In genomic region chr11:58023435-58023931, GRCh38 we compare ENCODE assay signal across 21 cellular contexts. TPM values are rescaled to one million over a fixed set of nuclear protein-coding genes. Genes with fewer than 3 reads are reported as not detected.
DNase-seq lines count a peak whose midpoint lies in the region; ATAC-seq and TF ChIP-seq lines count a peak whose summit lies in the region.
"Had no signal": no experiment of that assay in that cellular context is flagged by ENCODE, and none has a peak within 500 bp of the region (broad histone marks: within the 10 kb centered on the region; RNA-seq: fewer than 3 reads in every experiment).

OR9Q1 (plus strand) TSS chr11:58023881; CDS start chr11:58179445, 155,564 bp downstream.

- no peaks in the 10 kb centered on the region for H3K9me3 ChIP-seq in H9 (ENCODE audit: control insufficient read depth, low read depth, low read length)
- no peaks in the 10 kb centered on the region for H3K9me3 ChIP-seq in right lobe of liver
- no peaks in the 10 kb centered on the region for H3K9me3 ChIP-seq in skeletal muscle satellite cell (replicated peaks; ENCODE audit: low read length)

- ATAC-seq in right lobe of liver (peak in 3 of 4 donors; percentile 18 to 39 (median 24)), HG03442 (IDR thresholded peaks at IDR 0.05; ENCODE audit: unreplicated experiment) (no peak)
- ATAC-seq: natural killer cell treated with Interleukin-12 subunit alpha and Interleukin-12 subunit beta and Interleukin-15 and Interleukin-18, amount 100 ng/mL, for 72 hours had no signal

- H3K27me3 ChIP-seq in H9 (ENCODE audit: insufficient read depth, low read length) (no peaks in the 10 kb centered on the region), right lobe of liver (no peaks in the 10 kb centered on the region), skeletal muscle satellite cell (ENCODE audit: control insufficient read depth, insufficient read depth, low read length) (no peaks in the 10 kb centered on the region)

- H3K4me2 ChIP-seq in H9 (ENCODE audit: insufficient read depth, insufficient read length, low read length) = no peak within 1 kb of the TSS
- H3K4me2 ChIP-seq in skeletal muscle satellite cell (ENCODE audit: low read length) = peak within 1 kb of the TSS; percentile 37

- no peaks in the 10 kb centered on the region for H3K4me1 Mint-ChIP-seq in H9
- peaks cover 8% of the 10 kb centered on the region for H3K4me1 Mint-ChIP-seq in brain
- H3K4me1 Mint-ChIP-seq: activated CD4-positive, alpha-beta memory T cell treated with anti-CD3 and anti-CD28 coated beads, Interleukin-2, amount 10 ng/mL, durations not matched to agents 7 days and 5 days; endodermal cell had no signal

- H3T11ph ChIP-seq in H9 (ENCODE audit: low read length) = no peak within 1 kb of the TSS

- no peak within 1 kb of the TSS for H3K4me3 ChIP-seq in right lobe of liver
- no peak within 1 kb of the TSS for H3K4me3 ChIP-seq in skeletal muscle satellite cell (ENCODE audit: low read length)

- H3K36me3 ChIP-seq in right lobe of liver = no peaks in the 10 kb centered on the region
- H3K36me3 ChIP-seq in skeletal muscle satellite cell (ENCODE audit: insufficient read depth, low read length) = no peaks in the 10 kb centered on the region

- H3K27ac Mint-ChIP-seq in H9 = peak within 1 kb of the TSS in 2 of 3 experiments; percentile 21 to 44; a peak in 3 of 7 replicates
- peak within 1 kb of the TSS in 3 of 5 experiments; percentile 16 to 56 (median 48) for H3K27ac Mint-ChIP-seq in brain
- H3K27ac Mint-ChIP-seq: activated CD4-positive, alpha-beta memory T cell treated with anti-CD3 and anti-CD28 coated beads, Interleukin-2, amount 10 ng/mL, durations not matched to agents 7 days and 5 days; activated naive CD8-positive, alpha-beta T cell; endodermal cell; natural killer cell treated with Interleukin-12 subunit alpha and Interleukin-12 subunit beta and Interleukin-15 and Interleukin-18, amount 100 ng/mL, for 72 hours had no signal

- H3K27me3 Mint-ChIP-seq in H9 (ENCODE audit: low read depth) (no peaks in the 10 kb centered on the region), brain (no peaks in the 10 kb centered on the region)
- H3K27me3 Mint-ChIP-seq: activated CD4-positive, alpha-beta memory T cell treated with anti-CD3 and anti-CD28 coated beads, Interleukin-2, amount 10 ng/mL, durations not matched to agents 7 days and 5 days; activated naive CD8-positive, alpha-beta T cell had no signal

- H3K4ac ChIP-seq in H9 (ENCODE audit: low read depth, low read length) = no peak within 1 kb of the TSS

- no peak within 1 kb of the TSS for H2BK5ac ChIP-seq in H9 (ENCODE audit: insufficient read length, low read length)

- no peak within 1 kb of the TSS for H2BK15ac ChIP-seq in H9 (ENCODE audit: low read depth, low read length)

- H3K79me1 ChIP-seq in H9 (ENCODE audit: insufficient read depth, low read depth, low read length, poor library complexity, severe bottlenecking) = no peaks in the 10 kb centered on the region

- no peaks in the 10 kb centered on the region for H3K79me2 ChIP-seq in H9 (ENCODE audit: insufficient read depth, low read length)

- no peaks in the 10 kb centered on the region for H3K9me3 Mint-ChIP-seq in H9
- no peaks in the 10 kb centered on the region for H3K9me3 Mint-ChIP-seq in brain
- H3K9me3 Mint-ChIP-seq: activated CD4-positive, alpha-beta memory T cell treated with anti-CD3 and anti-CD28 coated beads, Interleukin-2, amount 10 ng/mL, durations not matched to agents 7 days and 5 days; endodermal cell; natural killer cell treated with Interleukin-12 subunit alpha and Interleukin-12 subunit beta and Interleukin-15 and Interleukin-18, amount 100 ng/mL, for 72 hours had no signal

- H4K8ac ChIP-seq in H9 (replicated peaks; ENCODE audit: insufficient read length, low read depth, low read length) = no peak within 1 kb of the TSS

- no peak within 1 kb of the TSS for H2AK5ac ChIP-seq in H9 (ENCODE audit: insufficient read length, low read length)

- no peak within 1 kb of the TSS for H3K27ac ChIP-seq in H9 (ENCODE audit: insufficient read length, low read depth, low read length)
- peak within 1 kb of the TSS; percentile 40 to 57 (median 54) for H3K27ac ChIP-seq in right lobe of liver

- TF ChIP-seq CTCF in H9 (conservative IDR thresholded peaks at IDR 0.05) (no peak), brain (conservative IDR thresholded peaks at IDR 0.05) (no peak), right lobe of liver (IDR thresholded peaks at IDR 0.05) (no peak)

- H4K5ac ChIP-seq in H9 (ENCODE audit: insufficient read length, low read depth, low read length) = no peak within 1 kb of the TSS

- TF ChIP-seq POLR2A in right lobe of liver (IDR thresholded peaks at IDR 0.05) = no peak

- H3K9ac ChIP-seq in H9 (ENCODE audit: extremely low read depth, insufficient read length, low read length) = no peak within 1 kb of the TSS
- H3K9ac ChIP-seq in skeletal muscle satellite cell (ENCODE audit: low read depth, low read length) = peak within 1 kb of the TSS; percentile 46

- no peak within 1 kb of the TSS for H2BK120ac ChIP-seq in H9 (ENCODE audit: low read depth, low read length, poor library complexity, severe bottlenecking)

- H3K56ac ChIP-seq in H9 (ENCODE audit: insufficient read length, low read depth, low read length) = no peak within 1 kb of the TSS

- H2AFZ ChIP-seq in H9 (ENCODE audit: low read length) = no peak within 1 kb of the TSS

- H3K14ac ChIP-seq in H9 (ENCODE audit: insufficient read depth, low read length) = 0 out of 2 replicates have a peak within 1 kb of the TSS, but pooled peaks have one; percentile 81

- DNase-seq in H9 (no peak), right lobe of liver (no peak), SHP77 treated with DMSO at 0.1 percent for 48 hours (lab: John Stamatoyannopoulos, UW) (no peak), NCI-H2081 treated with DMSO at 0.1 percent for 48 hours (lab: John Stamatoyannopoulos, UW) (no peak), retina (no peak)
- DNase-seq: activated CD4-positive, alpha-beta memory T cell treated with anti-CD3 and anti-CD28 coated beads, Interleukin-2, amount 10 ng/mL, durations not matched to agents 7 days and 5 days; activated T-cell treated with anti-CD3 and anti-CD28 coated beads, Interleukin-2, amount 50 U/mL, for 48 hours; caudate nucleus; EL; endodermal cell; NCI-H345; NK-92 treated with Interleukin-12 subunit alpha and Interleukin-12 subunit beta, amount 100 ng/mL, for 24 hours; substantia nigra had no signal

- H3K18ac ChIP-seq in H9 (ENCODE audit: insufficient read length, low read depth, low read length) = peak within 1 kb of the TSS; percentile 38

- no peak within 1 kb of the TSS for H3K4me3 Mint-ChIP-seq in H9
- no peak within 1 kb of the TSS for H3K4me3 Mint-ChIP-seq in brain
- H3K4me3 Mint-ChIP-seq: activated CD4-positive, alpha-beta memory T cell treated with anti-CD3 and anti-CD28 coated beads, Interleukin-2, amount 10 ng/mL, durations not matched to agents 7 days and 5 days; activated naive CD8-positive, alpha-beta T cell; endodermal cell; natural killer cell treated with Interleukin-12 subunit alpha and Interleukin-12 subunit beta and Interleukin-15 and Interleukin-18, amount 100 ng/mL, for 72 hours had no signal

- intact Hi-C loops in right lobe of liver (cut with DNase I) = no loop called here

- H3K4me1 ChIP-seq in H9 (ENCODE audit: insufficient read depth, low read length) (no peaks in the 10 kb centered on the region), right lobe of liver (no peaks in the 10 kb centered on the region), skeletal muscle satellite cell (ENCODE audit: control insufficient read depth, insufficient read depth, low read length) (peaks cover 28% of the 10 kb centered on the region)

- H3K23ac ChIP-seq in H9 (ENCODE audit: insufficient read length, low read depth, low read length) = no peak within 1 kb of the TSS

- no peak within 1 kb of the TSS for H2BK12ac ChIP-seq in H9 (ENCODE audit: insufficient read length, low read depth, low read length)

- H3K36me3 Mint-ChIP-seq in H9 (ENCODE audit: insufficient read depth in 1 of 3, low read depth in 3 of 3) (no peaks in the 10 kb centered on the region), brain (no peaks in the 10 kb centered on the region)
- H3K36me3 Mint-ChIP-seq: activated naive CD8-positive, alpha-beta T cell; natural killer cell treated with Interleukin-12 subunit alpha and Interleukin-12 subunit beta and Interleukin-15 and Interleukin-18, amount 100 ng/mL, for 72 hours had no signal

- no peaks in the 10 kb centered on the region for H4K20me1 ChIP-seq in H9 (ENCODE audit: control insufficient read depth, insufficient read depth, insufficient read length)

- no peak within 1 kb of the TSS for H2BK20ac ChIP-seq in H9 (ENCODE audit: low read depth, low read length, poor library complexity, severe bottlenecking)

- no peaks in the 10 kb centered on the region for H3K23me2 ChIP-seq in H9 (ENCODE audit: insufficient read length, low read depth, low read length, poor library complexity, severe bottlenecking)

- H4K91ac ChIP-seq in H9 (ENCODE audit: insufficient read length, low read depth, low read length) = no peak within 1 kb of the TSS

- no CpG with 5 or more reads among the region's 5 CpGs for whole genome bisulfite sequencing in H9 (ENCODE audit: extremely low coverage, insufficient read length, low lambda C conversion rate)
- 58% methylated on average over 5 of the region's 5 CpGs for WGBS in right lobe of liver (ENCODE audit: insufficient coverage, low coverage, low lambda C conversion rate, missing lambda C conversion rate)

RNA-seq across cellular contexts. Expression of gene OR9Q1, which starts in this region (rescaled TPM):
- total RNA-seq in H9 (2021) (not detected in 2 replicates), right lobe of liver (not detected)
- polyA plus RNA-seq in brain (ENCODE audit: insufficient read depth, low read depth, low replicate concordance) = not detected
- not detected in 2 replicates for total RNA-seq in skeletal muscle satellite cell (2012; rRNA removed)
- total RNA-seq: activated CD4-positive, alpha-beta memory T cell treated with anti-CD3 and anti-CD28 coated beads, Interleukin-2, amount 10 ng/mL, durations not matched to agents 7 days and 5 days; endodermal cell; fibroblast of villous mesenchyme; lung microvascular endothelial cell; natural killer cell treated with Interleukin-12 subunit alpha and Interleukin-12 subunit beta and Interleukin-15 and Interleukin-18, amount 100 ng/mL, for 72 hours; RPMI7951 had no signal

Comparison
In these comparisons a context has a peak if more than half of its experiments do, and no peak if none do; other contexts are left out.
1. Peak in ATAC-seq and H3K27ac ChIP-seq in right lobe of liver; RNA of the gene not detected or under 1 TPM.